13 cellular contexts compared by ENCODE assay signal in genomic region chr12:62308201-62308600, GRCh38.
"Had no signal": no experiment of that assay in that cellular context is flagged by ENCODE, and none has a peak within 500 bp of the region (broad histone marks: within the 10 kb centered on the region; RNA-seq: fewer than 3 reads in every experiment).

No MANE protein-coding gene starts in this region.

- DNase-seq: activated CD4-positive, alpha-beta T cell treated with anti-CD3 and anti-CD28 coated beads, Interleukin-2, amount 50 U/mL, for 4 hours; activated effector memory CD4-positive, alpha-beta T cell treated with Interleukin-2 at 50 U/mL for 16 hours; activated naive CD4-positive, alpha-beta T cell treated with anti-CD3 and anti-CD28 coated beads, Interleukin-2, amount 50 U/mL, for 16 hours; amniotic stem cell; heart left ventricle; left cardiac atrium; nucleus accumbens; right cardiac atrium; stimulated activated CD4-positive, alpha-beta T cell treated with anti-CD3 and anti-CD28 coated beads, Interleukin-4, amount 100 ng/mL, for 24 hours; stomach; SW 1271; T-helper 2 cell had no signal

- ATAC-seq: left cardiac atrium, right cardiac atrium had no signal

- H3K4me3 Mint-ChIP-seq: memory B cell had no signal

- H3K27me3 Mint-ChIP-seq: memory B cell had no signal

- H3K27ac Mint-ChIP-seq: memory B cell had no signal
